Comparison of ENCODE assay signal across 9 cellular contexts in genomic region chr1:185315364-185316108, GRCh38. TPM values are rescaled to one million over a fixed set of nuclear protein-coding genes. Genes with fewer than 3 reads are reported as not detected.
DNase-seq lines count a peak whose midpoint lies in the region; ATAC-seq, FAIRE-seq and TF ChIP-seq lines count a peak whose summit lies in the region.
"Had no signal": no experiment of that assay in that cellular context is flagged by ENCODE, and none has a peak within 500 bp of the region (broad histone marks: within the 10 kb centered on the region; RNA-seq: fewer than 3 reads in every experiment).

No MANE protein-coding gene starts in this region.

- intact Hi-C loops in GM12878 (cut with micrococcal nuclease; ENCODE audit: unreplicated experiment) = loop anchor here (2.0 to 5.0 kb wide), 7 partner anchors 52 to 365 kb away; partner anchors contain the start of genes RNF2, SWT1 and TRMT1L

- ATAC-seq in GM12878 (no peak; the same call in 2 of the 3 replicates), lung (ENCODE audit: insufficient read depth, low FRiP score) (no peak)

- peak overlapping the region; percentile 42 for H2AFZ ChIP-seq in GM12878 (ENCODE audit: control insufficient read depth, low read depth, low read length)

- H3K27me3 ChIP-seq in GM12878 (replicated peaks in 1 of 2; ENCODE audit: control insufficient read depth in 2 of 2, insufficient read depth in 2 of 2, low read length in 1 of 2) (no peaks in the 10 kb centered on the region), lung (ENCODE audit: control insufficient read depth, insufficient read depth) (no peaks in the 10 kb centered on the region)

- no peak for TF ChIP-seq EP300 in GM12878 (IDR thresholded peaks at IDR 0.05; ENCODE audit: borderline replicate concordance in 1 of 2, control insufficient read depth in 1 of 2, low read depth in 2 of 2, low read length in 2 of 2)

- DNase-seq in T-helper 1 cell (no peak), NCI-H1092 treated with DMSO at 0.1 percent for 48 hours (lab: John Stamatoyannopoulos, UW) (peak; percentile 49), GM12878 (ENCODE audit: low read depth, low spot score) (peak; percentile 26), lung (ENCODE audit: low spot score) (no peak), germinal center (ENCODE audit: low spot score) (no peak), COR-L47 (lab: John Stamatoyannopoulos, UW) (no peak)

- H3K9me3 Mint-ChIP-seq in T-helper 1 cell treated with Interleukin-12 subunit alpha and Interleukin-12 subunit beta and Interleukin-4 antibody, amounts not matched to agents 30 μg/mL and 1 μg/mL, for 36 hours = no peaks in the 10 kb centered on the region

- SMC1A ChIA-PET in GM12878 (lab: Charles Lee; ENCODE audit: uncharacterized antibody, unreplicated experiment) = interaction anchor here (0.5 to 6.2 kb wide), 8 partner anchors 22 to 366 kb away, joined by 3 to 54 read pairs (median 4); no protein-coding TSS in a partner anchor

- H3K27me3 Mint-ChIP-seq in T-helper 1 cell treated with Interleukin-12 subunit alpha and Interleukin-12 subunit beta and Interleukin-4 antibody, amounts not matched to agents 30 μg/mL and 1 μg/mL, for 36 hours (ENCODE audit: low read depth) = no peaks in the 10 kb centered on the region

- peaks cover 37% of the 10 kb centered on the region for H3K36me3 Mint-ChIP-seq in T-helper 1 cell treated with Interleukin-12 subunit alpha and Interleukin-12 subunit beta and Interleukin-4 antibody, amounts not matched to agents 30 μg/mL and 1 μg/mL, for 36 hours (ENCODE audit: low read depth)

- peak overlapping the region; percentile 79 for H3K4me3 ChIP-seq in GM12878
- peak overlapping the region; percentile 96 for H3K4me3 ChIP-seq in lung
- peak overlapping the region; percentile 82 for H3K4me3 ChIP-seq in urinary bladder (ENCODE audit: low read depth, low read length)

- RAD21 ChIA-PET in GM12878 (lab: Charles Lee; ENCODE audit: unreplicated experiment) = interaction anchor here (0.7 to 4.7 kb wide), 6 partner anchors 21 to 365 kb away, joined by 3 to 39 read pairs (median 8); no protein-coding TSS in a partner anchor

- no peaks in the 10 kb centered on the region; the same call in 1 of the 2 replicates for H4K20me1 ChIP-seq in GM12878 (ENCODE audit: control insufficient read depth, insufficient read depth)

- TF ChIP-seq POLR2A in GM12878 (IDR thresholded peaks at IDR 0.05; ENCODE audit: low read depth, low read length) = no peak

- H3K9me3 ChIP-seq in GM12878 (replicated peaks; ENCODE audit: control insufficient read depth, insufficient read depth, low read length) (no peaks in the 10 kb centered on the region; the same call in 2 of the 3 replicates), lung (ENCODE audit: control insufficient read depth in 2 of 2, insufficient read depth in 1 of 2, low read length in 1 of 2) (no peaks in the 10 kb centered on the region)

- WGBS in GM12878 (ENCODE audit: insufficient coverage, insufficient replicate concordance, low lambda C conversion rate, missing lambda C conversion rate) = 2% methylated on average over 8 of the region's 8 CpGs
- 18 to 26% methylated on average over 8 of the region's 8 CpGs for WGBS in lung, 2 donors
- WGBS in urinary bladder = 8% methylated on average over 8 of the region's 8 CpGs

- TF ChIP-seq CTCF in GM12878 (IDR thresholded peaks at IDR 0.05 in 2 of 3, conservative IDR thresholded peaks at IDR 0.05 in 1 of 3; ENCODE audit: control insufficient read depth in 2 of 3, extremely low read depth in 1 of 3, insufficient read depth in 1 of 3, low read depth in 3 of 3, low read length in 3 of 3) = no peak
- TF ChIP-seq CTCF in lung (IDR thresholded peaks at IDR 0.05; ENCODE audit: control extremely low read depth, extremely low read depth) = no peak

- peaks cover 49% of the 10 kb centered on the region for H3K4me1 Mint-ChIP-seq in T-helper 1 cell treated with Interleukin-12 subunit alpha and Interleukin-12 subunit beta and Interleukin-4 antibody, amounts not matched to agents 30 μg/mL and 1 μg/mL, for 36 hours (ENCODE audit: low read depth)

- H3K27ac Mint-ChIP-seq in T-helper 1 cell treated with Interleukin-12 subunit alpha and Interleukin-12 subunit beta and Interleukin-4 antibody, amounts not matched to agents 30 μg/mL and 1 μg/mL, for 36 hours = peak overlapping the region; percentile 95

- peak overlapping the region; percentile 92 for H3K9ac ChIP-seq in GM12878 (ENCODE audit: control insufficient read depth, insufficient read depth, low read length)

- CTCF ChIA-PET in GM12878 (lab: Yijun Ruan, JAX) = interaction anchor here (0.8 to 1.8 kb wide), 10 partner anchors 11 to 366 kb away, joined by 3 to 9 read pairs (median 4); no protein-coding TSS in a partner anchor

- TF ChIP-seq RAD21 in GM12878 (IDR thresholded peaks at IDR 0.05; ENCODE audit: insufficient read depth, low read depth, low read length) = no peak

- H3K4me1 ChIP-seq in GM12878 (ENCODE audit: control insufficient read depth, insufficient read depth, low read length) (no peaks in the 10 kb centered on the region; the same call in 1 of the 2 replicates), lung (ENCODE audit: control insufficient read depth in 2 of 2, insufficient read depth in 2 of 2, low read length in 2 of 2) (peaks cover 0 to 17% of the 10 kb centered on the region in 2 donors), urinary bladder (ENCODE audit: insufficient read depth) (no peaks in the 10 kb centered on the region)

- POLR2A ChIA-PET in GM12878 (lab: Charles Lee) = interaction anchor here (0.7 to 3.1 kb wide), 6 partner anchors 9 to 281 kb away, joined by 3 to 10 read pairs (median 5); partner anchors contain the start of gene SWT1

- in situ Hi-C loops in GM12878 (cut with MboI) = loop anchor here (25.0 kb wide), 1 partner anchor 1047 kb away; no protein-coding TSS in a partner anchor

- peak overlapping the region; percentile 99 for H3K4me3 Mint-ChIP-seq in T-helper 1 cell treated with Interleukin-12 subunit alpha and Interleukin-12 subunit beta and Interleukin-4 antibody, amounts not matched to agents 30 μg/mL and 1 μg/mL, for 36 hours

- no TSS peak for BruUV-seq in GM12878 (replicated peaks; lab: Mats Ljungman, UMichigan)

- peaks cover 67% of the 10 kb centered on the region for H3K79me2 ChIP-seq in GM12878 (ENCODE audit: control insufficient read depth, insufficient read depth, low read length)

- H3K27ac ChIP-seq in GM12878 (ENCODE audit: control insufficient read depth, insufficient read depth) (peak overlapping the region; percentile 73; the same call in 1 of the 2 replicates), lung (ENCODE audit: low read depth in 1 of 2, low read length in 1 of 2) (peak overlapping the region; percentile 96 to 97), urinary bladder (ENCODE audit: low read depth) (no peak overlapping the region)

- FAIRE-seq in GM12878 (lab: Jason Lieb, UNC) = no peak
- FAIRE-seq: G401.6 had no signal

- H3K36me3 ChIP-seq in GM12878 (ENCODE audit: control insufficient read depth in 2 of 2, insufficient read depth in 2 of 2, low read length in 1 of 2) = peaks cover 0 to 2% of the 10 kb centered on the region in 2 experiments; a peak in 1 of 4 replicates
- H3K36me3 ChIP-seq in lung (ENCODE audit: control insufficient read depth in 2 of 2, insufficient read depth in 2 of 2, low read length in 2 of 2) = peaks cover 0 to 1% of the 10 kb centered on the region in 2 donors
- peaks cover 1% of the 10 kb centered on the region for H3K36me3 ChIP-seq in urinary bladder (ENCODE audit: insufficient read depth)

- peak overlapping the region; percentile 64 for H3K4me2 ChIP-seq in GM12878 (ENCODE audit: control insufficient read depth, insufficient read depth)

TF ChIP-seq in GM12878, 131 proteins besides CTCF, POLR2A, EP300 and RAD21:
- TF ChIP-seq MXI1 (IDR thresholded peaks at IDR 0.05; ENCODE audit: low read depth, low read length) (no peak), MYC (IDR thresholded peaks at IDR 0.05; ENCODE audit: insufficient read depth, insufficient read length, insufficient replicate concordance, low read length, severe bottlenecking) (no peak), ZNF217 (IDR thresholded peaks at IDR 0.05) (no peak)
TF ChIP-seq in GM12878: peak in this region for 0.

RNA-seq across cellular contexts. Expression of gene IVNS1ABP, which starts 1.5 kb away (rescaled TPM):
- 336 and 339 TPM in 2 replicates for total RNA-seq in GM12878 (2013; cell fraction: nucleolus; rRNA removed)
- total RNA-seq in GM12878 (2014; rRNA removed) (42.4 and 43.7 TPM in 2 replicates), GM12878 (2014; rRNA removed; fragmentation: Illumina TruSeq; extraction: Trizol) (45.4 and 49.0 TPM in 2 replicates), GM12878 (2021) (48.3 and 52.6 TPM in 2 replicates), lung (100 to 1,000 TPM; 102 to 218 TPM), urinary bladder (121 TPM)
- polyA plus RNA-seq in GM12878 (2011; ENCODE audit: low read depth) = 24.3 TPM
- polyA plus RNA-seq in GM12878 (2011; rRNA removed) (154 and 194 TPM in 2 replicates), GM12878 (2014; fragmentation: Illumina TruSeq; extraction: Trizol) (40.3 and 53.4 TPM in 2 replicates), GM12878 (2014; fragmentation: Nextera tagmentation; extraction: Ambion mirVana) (10 to 100 TPM; 19.2 to 29.2 TPM), GM12878 (2014; rRNA removed) (33.4 and 39.6 TPM in 2 replicates), GM12878 (2016; fragmentation: Nextera tagmentation; extraction: Ambion mirVana) (10 to 100 TPM; 56.7 to 60.2 TPM), lung (100 to 1,000 TPM in 1 of 2 donors, 10 to 100 TPM in 1; 39.3 to 127 TPM), urinary bladder (29.3 TPM)
- polyA plus RNA-seq in GM12878 (2011; cell fraction: cytosol; rRNA removed) = 44.7 and 51.8 TPM in 2 replicates
- polyA plus RNA-seq in GM12878 (2011; cell fraction: nucleus; rRNA removed) = 242 and 289 TPM in 2 replicates
- 35.7 and 51.2 TPM in 2 replicates for polyA plus RNA-seq in GM12878 (2012)
- 107 and 148 TPM in 2 replicates for polyA minus RNA-seq in GM12878 (2011; rRNA and poly(A)+ RNA removed)
- 31.1 and 34.3 TPM in 2 replicates for polyA minus RNA-seq in GM12878 (2011; cell fraction: cytosol; rRNA and poly(A)+ RNA removed)
- polyA minus RNA-seq in GM12878 (2011; cell fraction: nucleus; rRNA and poly(A)+ RNA removed) = 264 and 283 TPM in 2 replicates

Comparison
In these comparisons a context has a peak if more than half of its experiments do, and no peak if none do; other contexts are left out.
1. DNase-seq: peak in NCI-H1092 treated with DMSO at 0.1 percent for 48 hours (single experiment) and GM12878 (single experiment); none in T-helper 1 cell (0 of 5), lung (single experiment), germinal center (single experiment) and COR-L47 (single experiment).
2. Peak in every context shown above with its lines, with median percentiles within 50 percentile points of each other: H3K4me3 ChIP-seq.